ENCODE assay signal across 1 cellular context in the genomic region with DNA sequence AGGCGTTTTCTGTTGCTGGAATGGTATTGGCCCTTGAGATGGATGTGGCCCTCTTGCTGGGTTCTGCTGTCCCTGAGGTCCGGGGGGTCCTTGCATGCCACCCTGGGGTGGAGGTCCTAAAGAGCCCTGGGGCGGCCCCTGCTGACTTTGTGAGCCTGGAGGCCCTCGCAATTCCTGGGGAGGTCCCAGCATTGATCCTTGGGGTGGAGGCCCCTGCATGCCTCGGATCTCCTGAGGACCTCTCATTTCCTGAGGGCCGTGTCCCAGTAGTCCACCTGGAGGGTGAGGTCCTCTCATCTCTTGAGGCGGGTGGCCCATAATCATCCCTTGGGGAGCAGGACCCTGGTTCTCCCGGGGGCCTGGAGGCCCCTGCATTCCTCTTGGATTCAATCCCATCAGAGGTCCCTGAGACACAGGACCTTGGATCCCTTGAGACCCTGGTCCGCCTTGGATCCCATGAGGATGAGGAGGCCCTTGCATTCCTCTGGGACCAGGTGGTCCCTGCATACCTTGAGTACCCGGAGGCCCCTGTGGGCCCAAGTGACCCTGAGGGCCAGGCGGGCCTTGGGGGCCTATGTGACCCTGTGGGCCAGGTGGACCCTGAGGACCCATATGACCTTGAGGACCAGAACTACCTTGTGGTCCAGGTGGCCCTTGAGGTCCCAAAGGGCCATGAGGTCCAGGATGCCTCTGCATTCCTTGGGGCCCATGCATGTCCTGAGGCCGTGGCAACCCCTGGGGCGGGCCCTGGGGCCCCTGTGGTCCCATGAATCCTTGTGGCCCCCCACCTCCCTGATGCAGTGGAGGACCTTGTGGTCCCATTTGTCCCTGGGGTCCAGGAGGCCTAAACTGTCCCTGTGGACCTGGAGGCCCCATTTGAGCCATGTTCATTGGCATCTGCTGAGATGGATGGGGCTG.
TF ChIP-seq lines count a peak whose summit lies in the region.

No MANE protein-coding gene starts in this region.

TF ChIP-seq in HepG2, 621 proteins besides CTCF, POLR2A, EP300 and RAD21:
- peak; percentile 54 for TF ChIP-seq RBM22 (optimal IDR thresholded peaks at IDR 0.05; ENCODE audit: low read length)
- TF ChIP-seq AGO2 (optimal IDR thresholded peaks at IDR 0.05; ENCODE audit: low read depth, low read length) = peak; percentile 62
- no peak for TF ChIP-seq ZNF292 (CRISPR knock-in tag; IDR thresholded peaks at IDR 0.05; ENCODE audit: borderline replicate concordance, low read depth)
